Comparison of ENCODE assay signal across 31 cellular contexts in genomic region chr17:4469552-4469951, GRCh38. TPM values are rescaled to one million over a fixed set of nuclear protein-coding genes. Genes with fewer than 3 reads are reported as not detected.
"Had no signal": no experiment of that assay in that cellular context is flagged by ENCODE, and none has a peak within 500 bp of the region (broad histone marks: within the 10 kb centered on the region; RNA-seq: fewer than 3 reads in every experiment).

No MANE protein-coding gene starts in this region.

- H3K4me2 ChIP-seq: smooth muscle cell had no signal

- H3K4me1 Mint-ChIP-seq: central memory CD8-positive, alpha-beta T cell; naive thymus-derived CD8-positive, alpha-beta T cell had no signal

- DNase-seq: dermis blood vessel endothelial cell; effector memory CD4-positive, alpha-beta T cell; foreskin keratinocyte; glutamatergic neuron; left lung; lower lobe of right lung; naive thymus-derived CD8-positive, alpha-beta T cell; nephron progenitor cell; occipital lobe; ovary; retina; right lobe of liver; stimulated activated CD4-positive, alpha-beta T cell treated with anti-CD3 and anti-CD28 coated beads, Interleukin-12 subunit alpha, Interleukin-12 subunit beta, amount 100 ng/mL, for 4 hours; stimulated activated CD4-positive, alpha-beta T cell treated with anti-CD3 and anti-CD28 coated beads, Interleukin-1b, Interleukin-23, amount 100 ng/mL, for 48 hours; stimulated activated CD4-positive, alpha-beta T cell treated with anti-CD3 and anti-CD28 coated beads, Interleukin-4, amount 100 ng/mL, for 1 hour; stimulated activated CD8-positive, alpha-beta memory T cell treated with anti-CD3 and anti-CD28 coated beads, Interleukin-4, amount 100 ng/mL, for 48 hours; stimulated activated naive CD4-positive, alpha-beta T cell; substantia nigra; testis; tibial artery; upper lobe of right lung; uterus had no signal

- H3K27me3 ChIP-seq: esophagus muscularis mucosa, foreskin keratinocyte, left lung, ovary, right lobe of liver, testis, upper lobe of right lung, uterus had no signal

- ATAC-seq: foreskin keratinocyte; left lung; lower lobe of right lung; naive thymus-derived CD8-positive, alpha-beta T cell; right lobe of liver; upper lobe of right lung had no signal

- H3K4me3 ChIP-seq: coronary artery, esophagus muscularis mucosa, left lung, lower lobe of right lung, ovary, right lobe of liver, smooth muscle cell, testis, tibial artery, upper lobe of right lung, uterus had no signal

- H3K4me3 Mint-ChIP-seq: central memory CD8-positive, alpha-beta T cell; naive thymus-derived CD8-positive, alpha-beta T cell; nephron progenitor cell had no signal

- H3K27ac ChIP-seq: coronary artery, esophagus muscularis mucosa, foreskin keratinocyte, left lung, lower lobe of right lung, ovary, right lobe of liver, testis, tibial artery, upper lobe of right lung, uterus had no signal

- H3K4me1 ChIP-seq: esophagus muscularis mucosa, foreskin keratinocyte, left lung, lower lobe of right lung, testis, upper lobe of right lung, uterus had no signal

- H3K27me3 Mint-ChIP-seq: central memory CD8-positive, alpha-beta T cell; naive thymus-derived CD8-positive, alpha-beta T cell had no signal

- H3K9me3 ChIP-seq: esophagus muscularis mucosa, left lung, lower lobe of right lung, ovary, right lobe of liver, testis, tibial artery, upper lobe of right lung, uterus had no signal

- H3K9me3 Mint-ChIP-seq: central memory CD8-positive, alpha-beta T cell; naive thymus-derived CD8-positive, alpha-beta T cell; nephron progenitor cell had no signal

- H3K27ac Mint-ChIP-seq: nephron progenitor cell had no signal

- H3K36me3 ChIP-seq: esophagus muscularis mucosa, left lung, lower lobe of right lung, ovary, right lobe of liver, tibial artery, upper lobe of right lung, uterus had no signal

- FAIRE-seq: endothelial cell of umbilical vein, keratinocyte had no signal

- H3K36me3 Mint-ChIP-seq: naive thymus-derived CD8-positive, alpha-beta T cell had no signal

RNA-seq across cellular contexts. Expression of gene SPNS2, which starts 29.1 kb away (rescaled TPM):
- polyA plus RNA-seq: fibroblast of lung had no signal

RNA-seq across cellular contexts. Expression of gene SPNS3, which starts 35.8 kb away (rescaled TPM):
- total RNA-seq: fibroblast of lung, foreskin keratinocyte, mesenteric fat pad, myocyte, right lobe of liver, smooth muscle cell had no signal
- polyA plus RNA-seq: fibroblast of lung, keratinocyte, smooth muscle cell had no signal
